In the genomic region with DNA sequence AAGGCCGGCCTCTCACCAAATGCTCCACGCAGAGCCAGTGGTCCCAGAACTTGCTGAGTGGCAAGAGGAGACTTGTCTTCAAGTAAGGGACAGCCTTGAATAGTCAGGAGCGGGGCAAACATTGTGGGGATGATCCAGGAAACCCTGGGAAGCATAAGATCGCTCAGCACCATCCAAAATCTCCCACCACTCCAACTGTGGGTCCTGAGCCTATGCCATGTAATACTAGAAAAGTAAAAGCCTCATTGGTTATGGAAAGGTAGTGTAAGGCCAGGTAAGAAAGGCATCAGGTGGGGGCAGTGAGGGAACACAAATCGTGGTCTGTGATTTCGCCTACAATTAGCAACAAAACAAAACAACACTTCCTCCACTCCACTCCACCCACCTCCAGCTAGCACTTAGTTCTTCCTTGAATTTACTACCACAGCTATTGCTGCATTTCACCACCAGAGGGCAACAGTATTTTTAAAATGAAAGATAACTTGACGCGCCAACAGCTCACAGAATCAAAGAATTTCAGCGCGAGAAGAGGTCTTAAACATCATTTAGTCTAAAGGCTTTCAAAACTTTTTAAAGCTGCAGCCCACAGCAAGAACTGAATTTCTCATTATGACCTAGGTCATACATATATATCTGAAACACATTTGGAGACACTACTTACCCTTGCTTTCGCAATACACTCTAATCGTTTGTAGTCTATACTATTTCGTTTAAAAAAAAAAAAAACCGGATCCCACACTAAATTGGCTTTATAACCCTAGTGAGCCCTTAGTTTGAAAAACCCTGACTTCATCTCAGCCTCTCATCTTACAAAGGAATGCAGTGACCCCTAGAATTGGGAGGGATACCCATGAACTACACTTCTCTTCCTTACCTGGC, we compare ENCODE assay signal across 1 cellular context.
TF ChIP-seq lines count a peak whose summit lies in the region.

No MANE protein-coding gene starts in this region.

TF ChIP-seq in IMR-90, 13 proteins besides CTCF, POLR2A, EP300 and RAD21:
- TF ChIP-seq CEBPB (IDR thresholded peaks at IDR 0.05; ENCODE audit: low read depth, low read length) (peak; percentile 78), SMC3 (IDR thresholded peaks at IDR 0.05; ENCODE audit: low read depth, low read length) (peak; percentile 93), MAFK (IDR thresholded peaks at IDR 0.05; ENCODE audit: low read depth, low read length) (no peak)
